9 cellular contexts compared by ENCODE assay signal in genomic region chr2:32064713-32065112, GRCh38. TPM values are rescaled to one million over a fixed set of nuclear protein-coding genes. Genes with fewer than 3 reads are reported as not detected.
A peak's percentile ranks its signal among the peaks of the same experiment; 100 is the strongest.
DNase-seq lines count a peak whose midpoint lies in the region; ATAC-seq and TF ChIP-seq lines count a peak whose summit lies in the region.
"Had no signal": no experiment of that assay in that cellular context is flagged by ENCODE, and none has a peak within 500 bp of the region (broad histone marks: within the 10 kb centered on the region; RNA-seq: fewer than 3 reads in every experiment).

No MANE protein-coding gene starts in this region.

- ATAC-seq in heart left ventricle (no peak), Right ventricle myocardium inferior (no peak), HG03457 (IDR thresholded peaks at IDR 0.05; ENCODE audit: unreplicated experiment) (no peak)

- H3K9me3 Mint-ChIP-seq in brain = peaks cover 0 to 2% (median 0%) of the 10 kb centered on the region in 5 experiments

- TF ChIP-seq CTCF in heart left ventricle (IDR thresholded peaks at IDR 0.05) (no peak), brain (conservative IDR thresholded peaks at IDR 0.05) (no peak)

- H3K9me3 ChIP-seq in heart left ventricle = no peaks in the 10 kb centered on the region
- H3K9me3 ChIP-seq in mesodermal cell (ENCODE audit: control insufficient read depth, low read length) = no peaks in the 10 kb centered on the region

- H3K27ac Mint-ChIP-seq in brain = peak overlapping the region; percentile 95 to 100 (median 97)

- peak overlapping the region; percentile 89 to 100 (median 99) for H3K4me3 Mint-ChIP-seq in brain

- H3K4me3 ChIP-seq in heart left ventricle (peak overlapping the region; percentile 65 to 94 (median 90)), mesodermal cell (ENCODE audit: extremely low read depth, insufficient read depth, low read length, poor library complexity, severe bottlenecking) (peak overlapping the region; percentile 68), urinary bladder (ENCODE audit: low read depth, low read length) (peak overlapping the region; percentile 89)

- no peaks in the 10 kb centered on the region for H3K27me3 ChIP-seq in heart left ventricle

- peaks cover 53% of the 10 kb centered on the region for H3K4me1 Mint-ChIP-seq in brain

- H3K4me1 ChIP-seq in heart left ventricle = peaks cover 0 to 43% (median 13%) of the 10 kb centered on the region in 12 donors
- peaks cover 7% of the 10 kb centered on the region for H3K4me1 ChIP-seq in mesodermal cell (ENCODE audit: control insufficient read depth, insufficient read depth, low read length, poor library complexity, severe bottlenecking)
- H3K4me1 ChIP-seq in urinary bladder (ENCODE audit: insufficient read depth) = no peaks in the 10 kb centered on the region

- peaks cover 3% of the 10 kb centered on the region for H3K27me3 Mint-ChIP-seq in brain

- peaks cover 21% of the 10 kb centered on the region for H3K36me3 Mint-ChIP-seq in brain

- H3K27ac ChIP-seq in heart left ventricle = peak overlapping the region in 9 of 12 donors; percentile 84 to 95 (median 91)
- H3K27ac ChIP-seq in mesodermal cell (ENCODE audit: low read depth, low read length, severe bottlenecking) = no peak overlapping the region
- H3K27ac ChIP-seq in urinary bladder (ENCODE audit: low read depth) = no peak overlapping the region

- 79 to 83% (median 80%) methylated on average over 8 of the region's 8 CpGs for WGBS in heart left ventricle, 4 donors
- WGBS in mesodermal cell (ENCODE audit: insufficient coverage in 2 of 2), 2 experiments = 92 to 93% methylated on average over 3 to 6 of the region's 8 CpGs
- 80% methylated on average over 8 of the region's 8 CpGs for whole genome bisulfite sequencing in urinary bladder

- intact Hi-C loops in heart left ventricle (cut with DNase I) = loop anchor here in 4 of 10 donors (5.0 to 10.0 kb wide), 5 partner anchors 50 to 293 kb away; partner anchors contain the start of genes MEMO1 (in 2 of the 4) and BIRC6 (in 1 of the 4)
- intact Hi-C loops in Right ventricle myocardium inferior (cut with DNase I) = loop anchor here (10.0 kb wide), 1 partner anchor 100 kb away; the partner anchor contains the start of gene SLC30A6

- no peak for TF ChIP-seq POLR2A in heart left ventricle (IDR thresholded peaks at IDR 0.05)

- H3K36me3 ChIP-seq in heart left ventricle (peaks cover 0 to 19% (median 0%) of the 10 kb centered on the region in 9 donors), mesodermal cell (ENCODE audit: control insufficient read depth, insufficient read depth, low read length) (no peaks in the 10 kb centered on the region), urinary bladder (ENCODE audit: insufficient read depth) (no peaks in the 10 kb centered on the region)

- DNase-seq in heart left ventricle (no peak), Right ventricle myocardium inferior (ENCODE audit: missing footprints) (no peak), OCI-M1 (lab: John Stamatoyannopoulos, UW) (no peak), NCI-H510A treated with DMSO at 0.1 percent for 48 hours (lab: John Stamatoyannopoulos, UW) (no peak)
- DNase-seq: activated CD8-positive, alpha-beta memory T cell treated with anti-CD3 and anti-CD28 coated beads for 24 hours had no signal

RNA-seq across cellular contexts. Expression of gene SPAST, which starts 1.4 kb away (rescaled TPM):
- total RNA-seq in heart left ventricle (10 to 100 TPM in 5 of 9 donors, 1 to 10 TPM in 4; 6.9 to 13.2 (median 10.2) TPM), Right ventricle myocardium inferior (9.9 TPM), urinary bladder (50.2 TPM)
- polyA plus RNA-seq in heart left ventricle (1 to 10 TPM; 2.6 to 5.7 TPM), brain (ENCODE audit: insufficient read depth, low read depth, low replicate concordance) (13.3 TPM), urinary bladder (6.8 TPM)
- 23.4 TPM for polyA plus RNA-seq in mesodermal cell (2013, experiment 1 of 2)
- 21.4 TPM for polyA plus RNA-seq in mesodermal cell (2013, experiment 2 of 2)

RNA-seq across cellular contexts. Expression of gene DPY30, which starts 25.1 kb away (rescaled TPM):
- 10 to 100 TPM; 36.8 to 52.8 (median 41.6) TPM for total RNA-seq in heart left ventricle
- polyA plus RNA-seq in heart left ventricle = 10 to 100 TPM; 64.3 to 86.5 TPM
- total RNA-seq in Right ventricle myocardium inferior = 42.8 TPM
- 108 TPM for polyA plus RNA-seq in brain (ENCODE audit: insufficient read depth, low read depth, low replicate concordance)
- 125 TPM for polyA plus RNA-seq in mesodermal cell (2013, experiment 1 of 2)
- 147 TPM for polyA plus RNA-seq in mesodermal cell (2013, experiment 2 of 2)
- 59.8 TPM for total RNA-seq in urinary bladder
- polyA plus RNA-seq in urinary bladder = 77.1 TPM

RNA-seq across cellular contexts. Expression of gene MEMO1, which starts 53.9 kb away (rescaled TPM):
- 10 to 100 TPM; 20.1 to 73.3 (median 53.0) TPM for total RNA-seq in heart left ventricle
- 10 to 100 TPM; 41.6 to 94.8 TPM for polyA plus RNA-seq in heart left ventricle
- total RNA-seq in Right ventricle myocardium inferior = 50.0 TPM
- polyA plus RNA-seq in brain (ENCODE audit: insufficient read depth, low read depth, low replicate concordance) = 13.0 TPM
- polyA plus RNA-seq in mesodermal cell (2013, experiment 1 of 2) = 63.2 TPM
- polyA plus RNA-seq in mesodermal cell (2013, experiment 2 of 2) = 64.6 TPM
- total RNA-seq in urinary bladder = 56.0 TPM
- polyA plus RNA-seq in urinary bladder = 34.7 TPM

Comparison
In these comparisons a context has a peak if more than half of its experiments do, and no peak if none do; other contexts are left out.
1. H3K27ac ChIP-seq: peak in heart left ventricle (9 of 12); none in mesodermal cell (single experiment) and urinary bladder (single experiment).
2. Peak in every context shown above with its lines, with median percentiles within 50 percentile points of each other: H3K4me3 ChIP-seq.